21 cellular contexts compared by ENCODE assay signal in genomic region chr1:9402256-9402616, GRCh38.
DNase-seq lines count a peak whose midpoint lies in the region; ATAC-seq, FAIRE-seq and TF ChIP-seq lines count a peak whose summit lies in the region.
"Had no signal": no experiment of that assay in that cellular context is flagged by ENCODE, and none has a peak within 500 bp of the region (broad histone marks: within the 10 kb centered on the region; RNA-seq: fewer than 3 reads in every experiment).

No MANE protein-coding gene starts in this region.

- peak overlapping the region; percentile 88 for H3K9ac ChIP-seq in endothelial cell of umbilical vein (replicated peaks; ENCODE audit: extremely low read depth, insufficient read depth, low read length)
- H3K9ac ChIP-seq: SK-N-SH had no signal

- H3K27ac ChIP-seq in A549 (peak overlapping the region; percentile 71 to 93), SJSA1 (peak overlapping the region; percentile 30), endothelial cell of umbilical vein (ENCODE audit: insufficient read depth, low read depth, low read length) (peak overlapping the region; percentile 98)
- no peak overlapping the region for H3K27ac ChIP-seq in CD4-positive, alpha-beta memory T cell (ENCODE audit: low read depth, low read length)
- H3K27ac ChIP-seq: C4-2B, suprapubic skin, WERI-Rb-1 had no signal

- H3K4me3 ChIP-seq in A549 (no peak overlapping the region), SJSA1 (no peak overlapping the region), endothelial cell of umbilical vein (replicated peaks in 1 of 3; ENCODE audit: insufficient read depth in 1 of 3, low read depth in 1 of 3, low read length in 3 of 3) (no peak overlapping the region), mucosa of descending colon (no peak overlapping the region)
- no peak overlapping the region for H3K4me3 ChIP-seq in CD4-positive, alpha-beta memory T cell (ENCODE audit: low read length in 2 of 2)
- H3K4me3 ChIP-seq: suprapubic skin had no signal

- H3K79me2 ChIP-seq in endothelial cell of umbilical vein (ENCODE audit: control insufficient read depth, insufficient read depth, low read length): no peaks in the 10 kb centered on the region

- no peak overlapping the region for H2AFZ ChIP-seq in endothelial cell of umbilical vein (ENCODE audit: low read depth, low read length)

- H3K9me3 ChIP-seq in A549 (no peaks in the 10 kb centered on the region), SJSA1 (replicated peaks) (no peaks in the 10 kb centered on the region; the same call in 1 of the 2 replicates), endothelial cell of umbilical vein (replicated peaks; ENCODE audit: control insufficient read depth, insufficient read depth, low read length) (no peaks in the 10 kb centered on the region), mucosa of descending colon (no peaks in the 10 kb centered on the region)
- no peaks in the 10 kb centered on the region for H3K9me3 ChIP-seq in CD4-positive, alpha-beta memory T cell (ENCODE audit: control insufficient read depth in 1 of 2, low read length in 2 of 2)
- H3K9me3 ChIP-seq: SK-N-SH, suprapubic skin had no signal

- H3K27me3 Mint-ChIP-seq in nephron progenitor cell (ENCODE audit: low read depth, poor library complexity): peaks cover 8% of the 10 kb centered on the region
- peaks cover 0 to 2% of the 10 kb centered on the region in 2 donors for H3K27me3 Mint-ChIP-seq in CD4-positive, alpha-beta memory T cell
- H3K27me3 Mint-ChIP-seq: activated CD4-positive, alpha-beta memory T cell treated with anti-CD3 and anti-CD28 coated beads for 36 hours had no signal

- peak overlapping the region; percentile 92 for H3K27ac Mint-ChIP-seq in nephron progenitor cell
- no peak overlapping the region for H3K27ac Mint-ChIP-seq in CD4-positive, alpha-beta memory T cell
- H3K27ac Mint-ChIP-seq: activated CD4-positive, alpha-beta memory T cell treated with anti-CD3 and anti-CD28 coated beads for 36 hours; T-helper 2 cell treated with Interferon-gamma antibody and Interleukin-4, amounts not matched to agents 5 μg/mL and 100 μg/mL, for 36 hours had no signal

- peak overlapping the region; percentile 48 for H3K4me2 ChIP-seq in A549
- H3K4me2 ChIP-seq in endothelial cell of umbilical vein (ENCODE audit: insufficient read depth, low read length): peak overlapping the region; percentile 46
- H3K4me2 ChIP-seq: SK-N-SH had no signal

- H3K4me1 ChIP-seq in A549 (peaks cover 46% of the 10 kb centered on the region), SJSA1 (replicated peaks) (peaks cover 77% of the 10 kb centered on the region), endothelial cell of umbilical vein (ENCODE audit: control insufficient read depth, extremely low read depth, insufficient read depth, low read length) (peaks cover 55% of the 10 kb centered on the region), mucosa of descending colon (ENCODE audit: low read depth) (peaks cover 12% of the 10 kb centered on the region)
- H3K4me1 ChIP-seq in CD4-positive, alpha-beta memory T cell (ENCODE audit: insufficient read depth, low read length): peaks cover 12% of the 10 kb centered on the region

- FAIRE-seq in A549 (lab: Jason Lieb, UNC) (no peak), endothelial cell of umbilical vein (lab: Jason Lieb, UNC) (no peak)
- FAIRE-seq: A204.1, D721Med had no signal

- intact Hi-C loops in endothelial cell of umbilical vein (cut with micrococcal nuclease): loop anchor here (1.0 kb wide), 4 partner anchors 11 to 53 kb away; no protein-coding TSS in a partner anchor
- intact Hi-C loops in mucosa of descending colon (cut with DNase I, micrococcal nuclease): no loop called here
- intact Hi-C loops in CD4-positive, alpha-beta memory T cell (cut with micrococcal nuclease): no loop called here

- H4K20me1 ChIP-seq in endothelial cell of umbilical vein (replicated peaks; ENCODE audit: control insufficient read depth, extremely low read depth, insufficient read depth, low read length): no peaks in the 10 kb centered on the region

- ATAC-seq in A549 (no peak), mucosa of descending colon (no peak)

- TSS peak; percentile 30 for BruUV-seq in endothelial cell of umbilical vein (replicated peaks; lab: Mats Ljungman, UMichigan)

- H3K27me3 ChIP-seq in SJSA1 (replicated peaks) (no peaks in the 10 kb centered on the region), endothelial cell of umbilical vein (ENCODE audit: control insufficient read depth in 2 of 2, insufficient read depth in 2 of 2, low read length in 2 of 2) (no peaks in the 10 kb centered on the region)
- no peaks in the 10 kb centered on the region for H3K27me3 ChIP-seq in CD4-positive, alpha-beta memory T cell (ENCODE audit: insufficient read depth, low read length)
- H3K27me3 ChIP-seq: suprapubic skin had no signal

- no peak for TF ChIP-seq EP300 in A549 (IDR thresholded peaks at IDR 0.05)

- H3K36me3 ChIP-seq in SJSA1 (no peaks in the 10 kb centered on the region), endothelial cell of umbilical vein (ENCODE audit: control insufficient read depth in 2 of 2, extremely low read depth in 1 of 2, insufficient read depth in 2 of 2, low read length in 2 of 2) (no peaks in the 10 kb centered on the region), mucosa of descending colon (ENCODE audit: low read depth) (no peaks in the 10 kb centered on the region)
- no peaks in the 10 kb centered on the region for H3K36me3 ChIP-seq in CD4-positive, alpha-beta memory T cell (ENCODE audit: insufficient read depth, low read length)
- H3K36me3 ChIP-seq: suprapubic skin, WERI-Rb-1 had no signal

- no peak for TF ChIP-seq CTCF in A549 (IDR thresholded peaks at IDR 0.05)
- TF ChIP-seq CTCF in endothelial cell of umbilical vein (IDR thresholded peaks at IDR 0.05; ENCODE audit: extremely low read depth in 1 of 2, insufficient read depth in 1 of 2, low read depth in 1 of 2, low read length in 2 of 2): no peak
- no peak for TF ChIP-seq CTCF in nephron progenitor cell (IDR thresholded peaks at IDR 0.05)
- no peak for TF ChIP-seq CTCF in mucosa of descending colon (IDR thresholded peaks at IDR 0.05)

- no peaks in the 10 kb centered on the region for H3K9me3 Mint-ChIP-seq in nephron progenitor cell
- H3K9me3 Mint-ChIP-seq in CD4-positive, alpha-beta memory T cell: no peaks in the 10 kb centered on the region
- H3K9me3 Mint-ChIP-seq: activated CD4-positive, alpha-beta memory T cell treated with anti-CD3 and anti-CD28 coated beads for 36 hours; T-helper 2 cell treated with Interferon-gamma antibody and Interleukin-4, amounts not matched to agents 5 μg/mL and 100 μg/mL, for 36 hours had no signal

- H3K4me1 Mint-ChIP-seq in nephron progenitor cell: peaks cover 70% of the 10 kb centered on the region
- peaks cover 7 to 14% (median 10%) of the 10 kb centered on the region in 4 donors for H3K4me1 Mint-ChIP-seq in CD4-positive, alpha-beta memory T cell

- TF ChIP-seq RAD21 in A549 (conservative IDR thresholded peaks at IDR 0.05 in 1 of 2, IDR thresholded peaks at IDR 0.05 in 1 of 2): no peak

- TF ChIP-seq POLR2A in A549 (IDR thresholded peaks at IDR 0.05; ENCODE audit: low read length) (no peak), endothelial cell of umbilical vein (IDR thresholded peaks at IDR 0.05; ENCODE audit: low read depth, low read length) (no peak)

- H3K9me1 ChIP-seq in endothelial cell of umbilical vein (replicated peaks; ENCODE audit: control insufficient read depth, extremely low read depth, insufficient read depth, low read length): no peaks in the 10 kb centered on the region

- H3K4me3 Mint-ChIP-seq in nephron progenitor cell: peak overlapping the region; percentile 52
- no peak overlapping the region for H3K4me3 Mint-ChIP-seq in CD4-positive, alpha-beta memory T cell
- H3K4me3 Mint-ChIP-seq: activated CD4-positive, alpha-beta memory T cell treated with anti-CD3 and anti-CD28 coated beads for 36 hours; T-helper 2 cell treated with Interferon-gamma antibody and Interleukin-4, amounts not matched to agents 5 μg/mL and 100 μg/mL, for 36 hours had no signal

- no peaks in the 10 kb centered on the region for H3K36me3 Mint-ChIP-seq in nephron progenitor cell (ENCODE audit: low read depth)
- no peaks in the 10 kb centered on the region for H3K36me3 Mint-ChIP-seq in CD4-positive, alpha-beta memory T cell
- H3K36me3 Mint-ChIP-seq: activated CD4-positive, alpha-beta memory T cell treated with anti-CD3 and anti-CD28 coated beads for 36 hours had no signal

- whole genome bisulfite sequencing in A549 (ENCODE audit: missing lambda C conversion rate): 92% methylated on average over 7 of the region's 7 CpGs

- CTCF ChIA-PET in A549 (lab: Yijun Ruan, JAX): interaction anchor here (0.9 kb wide), 1 partner anchor 135 kb away, joined by 3 read pairs; no protein-coding TSS in a partner anchor
- CTCF ChIA-PET in endothelial cell of umbilical vein (lab: Charles Lee): interaction anchor here (0.6 to 5.3 kb wide), 15 partner anchors 7 to 135 kb away, joined by 3 to 22 read pairs (median 4); partner anchors contain the start of gene SPSB1
- CTCF ChIA-PET in CD4-positive, alpha-beta memory T cell (lab: Charles Lee; ENCODE audit: partially characterized antibody): no interaction called here

- POLR2A ChIA-PET in A549 (lab: Yijun Ruan, JAX): interaction anchor here (1.7 kb wide), 1 partner anchor 11 kb away, joined by 6 read pairs; no protein-coding TSS in a partner anchor
- POLR2A ChIA-PET in endothelial cell of umbilical vein (lab: Charles Lee): interaction anchor here (1.1 to 1.3 kb wide), 4 partner anchors 11 to 40 kb away, joined by 3 to 6 read pairs (median 4); no protein-coding TSS in a partner anchor
- POLR2A ChIA-PET in CD4-positive, alpha-beta memory T cell (lab: Charles Lee; ENCODE audit: partially characterized antibody): no interaction called here

- no peak for DNase-seq in A549 (ENCODE audit: low read depth in 1 of 2, low spot score in 1 of 2)
- DNase-seq in SJSA1 (ENCODE audit: low read depth in 1 of 2, low spot score in 2 of 2): no peak
- DNase-seq in endothelial cell of umbilical vein (ENCODE audit: low read depth, low spot score): no peak
- DNase-seq in nephron progenitor cell: no peak
- no peak for DNase-seq in NCI-H2227 treated with DMSO at 0.1 percent for 48 hours (lab: John Stamatoyannopoulos, UW)
- no peak for DNase-seq in NCI-H1436 (lab: John Stamatoyannopoulos, UW)
- no peak for DNase-seq in mucosa of descending colon
- DNase-seq in CD4-positive, alpha-beta memory T cell: no peak
- DNase-seq: activated CD4-positive, alpha-beta memory T cell treated with anti-CD3 and anti-CD28 coated beads for 36 hours; activated gamma-delta T cell; amniotic stem cell; NCI-H1694 treated with DMSO at 0.1 percent for 48 hours; NCI-H345; occipital lobe; SK-N-SH; WERI-Rb-1 had no signal

- dilution Hi-C loops in endothelial cell of umbilical vein (cut with MboI; ENCODE audit: extremely low pct_ligation_motif_present, low sequenced_read_pairs): no loop called here

TF ChIP-seq in A549, 52 proteins besides CTCF, POLR2A, EP300 and RAD21 (continues in another document):
- TF ChIP-seq FOXS1 (CRISPR knock-in tag; IDR thresholded peaks at IDR 0.05): no peak

TF ChIP-seq in endothelial cell of umbilical vein, 7 proteins besides CTCF, POLR2A, EP300 and RAD21 (continues in another document):
- no peak for TF ChIP-seq POLR2AphosphoS5 (IDR thresholded peaks at IDR 0.05; ENCODE audit: insufficient read depth, low read depth, low read length)
- no peak for TF ChIP-seq EZH2 (IDR thresholded peaks at IDR 0.05; ENCODE audit: borderline replicate concordance, low read depth, low read length, severe bottlenecking)
- no peak for TF ChIP-seq MYC (IDR thresholded peaks at IDR 0.05; ENCODE audit: low read depth, low read length)
- no peak for TF ChIP-seq GATA2 (IDR thresholded peaks at IDR 0.05; ENCODE audit: insufficient read depth, insufficient read length, low read depth, low read length)
